ENCODE assay signal across 1 cellular context in genomic region chr17:78689029-78689428, GRCh38.
TF ChIP-seq lines count a peak whose summit lies in the region.

No MANE protein-coding gene starts in this region.

TF ChIP-seq in GM12878, 131 proteins besides CTCF, POLR2A, EP300 and RAD21:
- TF ChIP-seq TCF12 (IDR thresholded peaks at IDR 0.05; ENCODE audit: low read depth, low read length), result no peak
- TF ChIP-seq NR2F1 (conservative IDR thresholded peaks at IDR 0.05), result no peak
- TF ChIP-seq SUZ12 (IDR thresholded peaks at IDR 0.05; ENCODE audit: unreplicated experiment), result no peak
- TF ChIP-seq USF2 (IDR thresholded peaks at IDR 0.05; ENCODE audit: borderline replicate concordance, low read depth, low read length), result no peak
- 0 out of 2 replicates have a peak, but pooled peaks have one; percentile 7 for TF ChIP-seq POLR2AphosphoS2 (IDR thresholded peaks at IDR 0.05; ENCODE audit: low read depth, low read length)
- peak; percentile 15; the same call in 1 of the 2 replicates for TF ChIP-seq PKNOX1 (IDR thresholded peaks at IDR 0.05)
- TF ChIP-seq SMAD1 (IDR thresholded peaks at IDR 0.05; ENCODE audit: low read depth, partially characterized antibody), result no peak
- TF ChIP-seq GATAD2B (conservative IDR thresholded peaks at IDR 0.05; ENCODE audit: low read depth), result no peak
TF ChIP-seq in GM12878: peak in this region for 2.
